Comparison of ENCODE assay signal across 1 cellular context in genomic region chr6:89073014-89073620, GRCh38.
TF ChIP-seq lines count a peak whose summit lies in the region.

No MANE protein-coding gene starts in this region.

TF ChIP-seq in K562, 482 proteins besides CTCF, POLR2A, EP300 and RAD21 (continued from another document and continues in another):
- no peak for TF ChIP-seq NUFIP1 (IDR thresholded peaks at IDR 0.05; ENCODE audit: partially characterized antibody)
- no peak for TF ChIP-seq C11orf30 (IDR thresholded peaks at IDR 0.05; ENCODE audit: low read depth)
- no peak for TF ChIP-seq KHSRP (IDR thresholded peaks at IDR 0.05)
- TF ChIP-seq XRCC4 (IDR thresholded peaks at IDR 0.05; ENCODE audit: extremely low read depth, insufficient read depth, insufficient read length): no peak
- TF ChIP-seq ATF7 (IDR thresholded peaks at IDR 0.05): peak; percentile 54; the same call in 1 of the 2 replicates
- TF ChIP-seq FOXO4 (CRISPR knock-in tag; IDR thresholded peaks at IDR 0.05): no peak
- no peak for TF ChIP-seq ZNF133 (CRISPR knock-in tag; IDR thresholded peaks at IDR 0.05)
- no peak for TF ChIP-seq ZNF79 (CRISPR knock-in tag; IDR thresholded peaks at IDR 0.05; ENCODE audit: low read depth)
- TF ChIP-seq CHD7 (IDR thresholded peaks at IDR 0.05; ENCODE audit: low read depth, low read length): no peak
- no peak for TF ChIP-seq ETS1 (conservative IDR thresholded peaks at IDR 0.05; ENCODE audit: control insufficient read depth, low read depth, low read length)
- no peak for TF ChIP-seq NFE2L1 (tag; IDR thresholded peaks at IDR 0.05; ENCODE audit: borderline replicate concordance, low read depth)
- TF ChIP-seq GATAD2A (IDR thresholded peaks at IDR 0.05): no peak
- no peak for TF ChIP-seq CREB1 (IDR thresholded peaks at IDR 0.05)
- TF ChIP-seq CREB1 (CRISPR knock-in tag; IDR thresholded peaks at IDR 0.05): no peak
- no peak for TF ChIP-seq TAF7 (tag; IDR thresholded peaks at IDR 0.05)
- peak; percentile 10 for TF ChIP-seq MEIS2 (IDR thresholded peaks at IDR 0.05; ENCODE audit: partially characterized antibody)
- no peak for TF ChIP-seq MAX (CRISPR knock-in tag; IDR thresholded peaks at IDR 0.05)
- TF ChIP-seq ILK (tag; IDR thresholded peaks at IDR 0.05; ENCODE audit: borderline replicate concordance, low read depth): no peak
- no peak for TF ChIP-seq ZFX (CRISPR knock-in tag; IDR thresholded peaks at IDR 0.05)
- peak; percentile 29 for TF ChIP-seq RBBP5 (IDR thresholded peaks at IDR 0.05; ENCODE audit: borderline replicate concordance, insufficient read depth, low read length, poor library complexity, severe bottlenecking)
- no peak for TF ChIP-seq KDM4B (IDR thresholded peaks at IDR 0.05; ENCODE audit: borderline replicate concordance in 2 of 2, low read depth in 1 of 2)
- no peak for TF ChIP-seq ZNF830 (CRISPR knock-in tag; IDR thresholded peaks at IDR 0.05)
- no peak for TF ChIP-seq BCOR (IDR thresholded peaks at IDR 0.05)
- no peak for TF ChIP-seq ZNF253 (CRISPR knock-in tag; conservative IDR thresholded peaks at IDR 0.05)
- no peak for TF ChIP-seq THAP12 (CRISPR knock-in tag; IDR thresholded peaks at IDR 0.05)
- TF ChIP-seq ETV1 (tag; conservative IDR thresholded peaks at IDR 0.05; ENCODE audit: low read depth): no peak
- TF ChIP-seq ZNF586 (CRISPR knock-in tag; conservative IDR thresholded peaks at IDR 0.05): no peak
- no peak for TF ChIP-seq SMARCA5 (IDR thresholded peaks at IDR 0.05)
- no peak for TF ChIP-seq U2AF2 (optimal IDR thresholded peaks at IDR 0.05; ENCODE audit: low read depth, low read length)
- no peak for TF ChIP-seq POLR3A (IDR thresholded peaks at IDR 0.05; ENCODE audit: borderline replicate concordance, extremely low read depth, insufficient read depth, insufficient read length)
- no peak for TF ChIP-seq WHSC1 (IDR thresholded peaks at IDR 0.05; ENCODE audit: low read length)
- TF ChIP-seq L3MBTL2 (IDR thresholded peaks at IDR 0.05): peak; percentile 14; the same call in 1 of the 2 replicates
- TF ChIP-seq SNIP1 (IDR thresholded peaks at IDR 0.05; ENCODE audit: low read depth): no peak
- TF ChIP-seq GTF2A2 (tag; IDR thresholded peaks at IDR 0.05): no peak
- no peak for TF ChIP-seq ERF (CRISPR knock-in tag; IDR thresholded peaks at IDR 0.05)
- TF ChIP-seq STAT6 (CRISPR knock-in tag; IDR thresholded peaks at IDR 0.05): no peak
- TF ChIP-seq CCNT2 (IDR thresholded peaks at IDR 0.05; ENCODE audit: borderline replicate concordance, extremely low read depth, insufficient read length, low read depth, low read length): peak; percentile 37
- no peak for TF ChIP-seq E2F1 (CRISPR knock-in tag; IDR thresholded peaks at IDR 0.05)
- no peak for TF ChIP-seq HDAC8 (tag; IDR thresholded peaks at IDR 0.05)
- TF ChIP-seq HDAC1 (IDR thresholded peaks at IDR 0.05): peak in 1 of 2 experiments; percentile 74; a peak in 2 of 4 replicates
- no peak for TF ChIP-seq HOXB6 (CRISPR knock-in tag; IDR thresholded peaks at IDR 0.05; ENCODE audit: borderline replicate concordance)
- no peak for TF ChIP-seq RUNX1 (IDR thresholded peaks at IDR 0.05; ENCODE audit: low read depth)
- TF ChIP-seq ZFP30 (CRISPR knock-in tag; IDR thresholded peaks at IDR 0.05; ENCODE audit: borderline replicate concordance): no peak
- TF ChIP-seq ZSCAN29 (IDR thresholded peaks at IDR 0.05): no peak
- TF ChIP-seq RBM39 (optimal IDR thresholded peaks at IDR 0.05; ENCODE audit: low read depth, low read length): no peak
- no peak for TF ChIP-seq NCOA2 (IDR thresholded peaks at IDR 0.05; ENCODE audit: partially characterized antibody in 2 of 2)
- TF ChIP-seq ZNF583 (CRISPR knock-in tag; IDR thresholded peaks at IDR 0.05): no peak
- no peak for TF ChIP-seq ZBTB26 (CRISPR knock-in tag; IDR thresholded peaks at IDR 0.05)
